In the genomic region with DNA sequence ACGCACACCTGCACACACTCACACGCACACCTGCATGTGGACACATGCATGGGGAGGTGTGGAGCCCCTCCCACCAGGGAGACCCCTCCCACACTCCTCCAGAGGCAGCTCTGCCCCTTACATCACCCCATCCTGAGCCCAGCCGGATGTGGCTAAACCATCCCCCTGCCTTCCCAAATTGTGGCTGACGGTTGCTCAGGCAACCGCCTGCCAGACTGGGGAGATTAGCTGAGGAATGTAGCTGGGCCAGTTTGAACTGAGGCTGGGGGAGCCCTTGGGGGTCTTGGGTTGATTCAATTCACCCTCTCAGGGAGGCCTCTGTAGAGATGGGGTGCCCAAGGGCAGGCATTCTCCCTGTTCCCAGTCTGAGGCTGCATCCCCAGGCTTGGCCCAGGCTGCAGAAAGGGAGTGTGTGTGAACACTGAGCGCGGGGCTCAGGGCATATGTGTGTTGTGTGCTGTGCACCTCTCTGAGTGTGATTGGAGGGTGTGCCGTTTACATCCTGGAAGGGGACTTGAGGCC, we compare ENCODE assay signal across 1 cellular context.
A peak's percentile ranks its signal among the peaks of the same experiment; 100 is the strongest.
TF ChIP-seq lines count a peak whose summit lies in the region.

No MANE protein-coding gene starts in this region.

TF ChIP-seq in H1, 55 proteins besides CTCF, POLR2A, EP300 and RAD21:
- TF ChIP-seq TEAD4 (IDR thresholded peaks at IDR 0.05; ENCODE audit: low read depth, low read length) (peak; percentile 93), KDM4A (IDR thresholded peaks at IDR 0.05; ENCODE audit: low read depth, low read length, severe bottlenecking) (no peak), YY1 (IDR thresholded peaks at IDR 0.05; ENCODE audit: low read depth, low read length) (peak; percentile 54; the same call in 1 of the 2 replicates), CHD2 (IDR thresholded peaks at IDR 0.05; ENCODE audit: low read length) (peak; percentile 61), NRF1 (IDR thresholded peaks at IDR 0.05; ENCODE audit: low read depth, low read length) (no peak), CTBP2 (IDR thresholded peaks at IDR 0.05; ENCODE audit: borderline replicate concordance, insufficient read depth, insufficient read length, low read length) (peak; percentile 85), HDAC6 (IDR thresholded peaks at IDR 0.05; ENCODE audit: low read depth, low read length) (no peak), TAF1 (IDR thresholded peaks at IDR 0.05; ENCODE audit: low read depth, low read length) (0 out of 2 replicates have a peak, but pooled peaks have one; percentile 8), TCF12 (IDR thresholded peaks at IDR 0.05; ENCODE audit: low read depth, low read length) (0 out of 2 replicates have a peak, but pooled peaks have one; percentile 46), CEBPB (IDR thresholded peaks at IDR 0.05; ENCODE audit: low read depth, low read length) (peak; percentile 69; the same call in 1 of the 2 replicates), SUZ12 (IDR thresholded peaks at IDR 0.05; ENCODE audit: low read length) (no peak), RBBP5 (IDR thresholded peaks at IDR 0.05; ENCODE audit: borderline replicate concordance, low read depth, low read length) (peak; percentile 99; the same call in 1 of the 2 replicates), JUN (IDR thresholded peaks at IDR 0.05; ENCODE audit: low read depth, low read length) (no peak), NANOG (IDR thresholded peaks at IDR 0.05; ENCODE audit: insufficient read depth, low read depth, low read length, poor library complexity, severe bottlenecking) (peak; percentile 67), KDM1A (IDR thresholded peaks at IDR 0.05; ENCODE audit: borderline replicate concordance, low read length) (0 out of 2 replicates have a peak, but pooled peaks have one; percentile 12), SAP30 (IDR thresholded peaks at IDR 0.05; ENCODE audit: insufficient read depth, insufficient replicate concordance, low read length) (peak; percentile 27), SP1 (IDR thresholded peaks at IDR 0.05; ENCODE audit: low read depth, low read length) (peak; percentile 98), ASH2L (IDR thresholded peaks at IDR 0.05; ENCODE audit: low read length) (peak; percentile 100), RXRA (IDR thresholded peaks at IDR 0.05; ENCODE audit: insufficient read depth, low read depth, low read length) (0 out of 2 replicates have a peak, but pooled peaks have one; percentile 84), SIN3A (conservative IDR thresholded peaks at IDR 0.05 in 1 of 2, IDR thresholded peaks at IDR 0.05 in 1 of 2; ENCODE audit: low read depth in 1 of 2, low read length in 2 of 2) (peak in 1 of 2 experiments; percentile 63; a peak in 1 of 4 replicates), PHF8 (conservative IDR thresholded peaks at IDR 0.05; ENCODE audit: low read depth, low read length) (no peak)
- TF ChIP-seq, protein P1, sequence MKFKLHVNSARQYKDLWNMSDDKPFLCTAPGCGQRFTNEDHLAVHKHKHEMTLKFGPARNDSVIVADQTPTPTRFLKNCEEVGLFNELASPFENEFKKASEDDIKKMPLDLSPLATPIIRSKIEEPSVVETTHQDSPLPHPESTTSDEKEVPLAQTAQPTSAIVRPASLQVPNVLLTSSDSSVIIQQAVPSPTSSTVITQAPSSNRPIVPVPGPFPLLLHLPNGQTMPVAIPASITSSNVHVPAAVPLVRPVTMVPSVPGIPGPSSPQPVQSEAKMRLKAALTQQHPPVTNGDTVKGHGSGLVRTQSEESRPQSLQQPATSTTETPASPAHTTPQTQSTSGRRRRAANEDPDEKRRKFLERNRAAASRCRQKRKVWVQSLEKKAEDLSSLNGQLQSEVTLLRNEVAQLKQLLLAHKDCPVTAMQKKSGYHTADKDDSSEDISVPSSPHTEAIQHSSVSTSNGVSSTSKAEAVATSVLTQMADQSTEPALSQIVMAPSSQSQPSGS (IDR thresholded peaks at IDR 0.05; ENCODE audit: low read length) = peak; percentile 29; the same call in 1 of the 2 replicates
- TF ChIP-seq, protein P2, sequence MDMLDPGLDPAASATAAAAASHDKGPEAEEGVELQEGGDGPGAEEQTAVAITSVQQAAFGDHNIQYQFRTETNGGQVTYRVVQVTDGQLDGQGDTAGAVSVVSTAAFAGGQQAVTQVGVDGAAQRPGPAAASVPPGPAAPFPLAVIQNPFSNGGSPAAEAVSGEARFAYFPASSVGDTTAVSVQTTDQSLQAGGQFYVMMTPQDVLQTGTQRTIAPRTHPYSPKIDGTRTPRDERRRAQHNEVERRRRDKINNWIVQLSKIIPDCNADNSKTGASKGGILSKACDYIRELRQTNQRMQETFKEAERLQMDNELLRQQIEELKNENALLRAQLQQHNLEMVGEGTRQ (IDR thresholded peaks at IDR 0.05; ENCODE audit: low read length) = no peak
